Comparison of ENCODE assay signal across 9 cellular contexts in genomic region chr2:65231892-65232477, GRCh38. TPM values are rescaled to one million over a fixed set of nuclear protein-coding genes. Genes with fewer than 3 reads are reported as not detected.
DNase-seq lines count a peak whose midpoint lies in the region; ATAC-seq, FAIRE-seq and TF ChIP-seq lines count a peak whose summit lies in the region.
"Had no signal": no experiment of that assay in that cellular context is flagged by ENCODE, and none has a peak within 500 bp of the region (broad histone marks: within the 10 kb centered on the region; RNA-seq: fewer than 3 reads in every experiment).

No MANE protein-coding gene starts in this region.

- H3K9me3 ChIP-seq in CD4-positive, CD25-positive, alpha-beta regulatory T cell (ENCODE audit: control insufficient read depth in 2 of 2, low read length in 2 of 2): no peaks in the 10 kb centered on the region
- no peaks in the 10 kb centered on the region for H3K9me3 ChIP-seq in adrenal gland (replicated peaks in 1 of 3)
- no peaks in the 10 kb centered on the region for H3K9me3 ChIP-seq in pancreas

- TF ChIP-seq POLR2A in adrenal gland (IDR thresholded peaks at IDR 0.05): no peak

- in situ Hi-C loops in KBM-7 (cut with MboI; ENCODE audit: low pct_unique_long_range_greater_than_20kb, low sequenced_read_pairs): no loop called here

- peaks cover 24% of the 10 kb centered on the region for H3K36me3 ChIP-seq in CD4-positive, CD25-positive, alpha-beta regulatory T cell (ENCODE audit: control insufficient read depth, insufficient read depth, low read length)
- H3K36me3 ChIP-seq in adrenal gland (replicated peaks in 1 of 2) (no peaks in the 10 kb centered on the region), pancreas (no peaks in the 10 kb centered on the region)

- H3K9me3 Mint-ChIP-seq in CD4-positive, CD25-positive, alpha-beta regulatory T cell: peaks cover 0 to 1% (median 0%) of the 10 kb centered on the region in 7 donors

- peaks cover 12% of the 10 kb centered on the region for H3K36me3 Mint-ChIP-seq in CD4-positive, CD25-positive, alpha-beta regulatory T cell

- H3K4me3 ChIP-seq in CD4-positive, CD25-positive, alpha-beta regulatory T cell (ENCODE audit: low read depth, low read length): peak overlapping the region; percentile 73
- H3K4me3 ChIP-seq in adrenal gland (no peak overlapping the region), pancreas (no peak overlapping the region)

- H3K27ac ChIP-seq in CD4-positive, CD25-positive, alpha-beta regulatory T cell (ENCODE audit: insufficient read depth, low read length, poor library complexity, severe bottlenecking): peak overlapping the region; percentile 73
- H3K27ac ChIP-seq in adrenal gland (peak overlapping the region in 3 of 5 donors; percentile 9 to 36 (median 14)), pancreas (no peak overlapping the region), substantia nigra (ENCODE audit: low read depth, low read length, poor library complexity, severe bottlenecking) (no peak overlapping the region)
- H3K27ac ChIP-seq: KMS-11 had no signal

- TF ChIP-seq CTCF in adrenal gland (IDR thresholded peaks at IDR 0.05): no peak
- TF ChIP-seq CTCF in pancreas (IDR thresholded peaks at IDR 0.05): no peak

- H3K4me1 Mint-ChIP-seq in CD4-positive, CD25-positive, alpha-beta regulatory T cell: peaks cover 25 to 83% (median 51%) of the 10 kb centered on the region in 4 donors

- no peak for FAIRE-seq in pancreas (lab: Jason Lieb, UNC)

- no peaks in the 10 kb centered on the region for H3K27me3 ChIP-seq in CD4-positive, CD25-positive, alpha-beta regulatory T cell (ENCODE audit: control insufficient read depth, insufficient read depth, low read length)
- H3K27me3 ChIP-seq in adrenal gland (no peaks in the 10 kb centered on the region), pancreas (no peaks in the 10 kb centered on the region)

- H3K27me3 Mint-ChIP-seq in CD4-positive, CD25-positive, alpha-beta regulatory T cell: peaks cover 10% of the 10 kb centered on the region

- peak overlapping the region; percentile 55 to 68 (median 64) for H3K27ac Mint-ChIP-seq in CD4-positive, CD25-positive, alpha-beta regulatory T cell

- 77 to 86% (median 82%) methylated on average over 8 of the region's 8 CpGs for WGBS in adrenal gland, 4 donors
- 82 to 87% methylated on average over 8 of the region's 8 CpGs for WGBS in pancreas, 2 donors

- intact Hi-C loops in adrenal gland (cut with DNase I) (no loop called here), pancreas (cut with DNase I) (no loop called here)

- H3K4me1 ChIP-seq in CD4-positive, CD25-positive, alpha-beta regulatory T cell (ENCODE audit: control insufficient read depth, insufficient read depth, low read length, poor library complexity, severe bottlenecking): peaks cover 82% of the 10 kb centered on the region
- H3K4me1 ChIP-seq in adrenal gland (replicated peaks in 1 of 2) (peaks cover 9 to 69% of the 10 kb centered on the region in 2 donors), pancreas (peaks cover 0 to 24% (median 8%) of the 10 kb centered on the region in 3 donors)

- ATAC-seq in CD4-positive, CD25-positive, alpha-beta regulatory T cell (ENCODE audit: low read depth in 2 of 2): no peak
- no peak for ATAC-seq in pancreas

- peak in 1 of 3 donors; percentile 15 for DNase-seq in CD4-positive, CD25-positive, alpha-beta regulatory T cell
- peak; percentile 15 for DNase-seq in KBM-7
- no peak for DNase-seq in adrenal gland
- DNase-seq in myocyte (ENCODE audit: low read depth): peak; percentile 9
- no peak for DNase-seq in DMS 273 (lab: John Stamatoyannopoulos, UW; ENCODE audit: unreplicated experiment)
- no peak for DNase-seq in effector CD8-positive, alpha-beta T cell (lab: John Stamatoyannopoulos, UW)
- no peak for DNase-seq in pancreas
- DNase-seq in substantia nigra (lab: John Stamatoyannopoulos, UW): no peak

- H3K4me3 Mint-ChIP-seq in CD4-positive, CD25-positive, alpha-beta regulatory T cell: peak overlapping the region; percentile 67 to 90 (median 72)

RNA-seq across cellular contexts. Expression of gene ACTR2, which starts 4.4 kb away (rescaled TPM):
- 275 TPM for total RNA-seq in CD4-positive, CD25-positive, alpha-beta regulatory T cell
- 100 to 1,000 TPM; 287 to 324 (median 309) TPM for polyA plus RNA-seq in CD4-positive, CD25-positive, alpha-beta regulatory T cell
- total RNA-seq in adrenal gland (100 to 1,000 TPM in 4 of 8 donors, 10 to 100 TPM in 4; 51.2 to 186 (median 109) TPM), myocyte (58.5 and 62.7 TPM in 2 replicates), pancreas (100 to 1,000 TPM in 2 of 6 donors, 10 to 100 TPM in 4; 47.2 to 115 (median 70.9) TPM)
- polyA plus RNA-seq in adrenal gland (100 to 1,000 TPM in 1 of 3 donors, 10 to 100 TPM in 2; 29.9 to 142 (median 37.9) TPM), pancreas (10 to 100 TPM; 19.8 to 36.6 TPM)
- 119 TPM for polyA plus RNA-seq in myocyte (2012)

Comparison
In these comparisons a context has a peak if more than half of its experiments do, and no peak if none do; other contexts are left out.
1. DNase-seq: peak in KBM-7 (single experiment) and myocyte (single experiment); none in adrenal gland (0 of 7), DMS 273 (single experiment), effector CD8-positive, alpha-beta T cell (single experiment), pancreas (0 of 6) and substantia nigra (0 of 49).
2. H3K27ac ChIP-seq: peak in CD4-positive, CD25-positive, alpha-beta regulatory T cell (single experiment) and adrenal gland (3 of 5); none in pancreas (0 of 4) and substantia nigra (single experiment).